Comparison of ENCODE assay signal across 19 cellular contexts in genomic region chr6:139778113-139778512, GRCh38.
A peak's percentile ranks its signal among the peaks of the same experiment; 100 is the strongest.
DNase-seq lines count a peak whose midpoint lies in the region; ATAC-seq and TF ChIP-seq lines count a peak whose summit lies in the region.
"Had no signal": no experiment of that assay in that cellular context is flagged by ENCODE, and none has a peak within 500 bp of the region (broad histone marks: within the 10 kb centered on the region; RNA-seq: fewer than 3 reads in every experiment).

No MANE protein-coding gene starts in this region.

- H3K4me3 ChIP-seq in heart left ventricle: no peak overlapping the region
- no peak overlapping the region for H3K4me3 ChIP-seq in esophagus muscularis mucosa
- no peak overlapping the region for H3K4me3 ChIP-seq in neural cell (ENCODE audit: low read length)
- H3K4me3 ChIP-seq: body of pancreas, gastrocnemius medialis, PC-9, prostate gland, SK-N-MC, tibial artery had no signal

- TF ChIP-seq RAD21 in neural cell (conservative IDR thresholded peaks at IDR 0.05): no peak

- intact Hi-C loops in heart left ventricle (cut with DNase I) (no loop called here), cardiac septum (cut with DNase I) (loop anchor here (5.0 kb wide), 1 partner anchor 406 kb away; the partner anchor contains the start of gene CITED2), esophagus muscularis mucosa (cut with DNase I) (no loop called here)

- no peak for TF ChIP-seq POLR2A in heart left ventricle (IDR thresholded peaks at IDR 0.05)
- TF ChIP-seq POLR2A in esophagus muscularis mucosa (IDR thresholded peaks at IDR 0.05; ENCODE audit: low read depth): no peak

- no peak for DNase-seq in heart left ventricle
- no peak for DNase-seq in cardiac septum (ENCODE audit: low spot score)
- no peak for DNase-seq in esophagus muscularis mucosa (ENCODE audit: extremely low spot score)
- no peak for DNase-seq in Kasumi-1 (lab: John Stamatoyannopoulos, UW)
- no peak for DNase-seq in NOMO-1 treated with DMSO at 0.1 percent for 48 hours (lab: John Stamatoyannopoulos, UW; ENCODE audit: unreplicated experiment)
- no peak for DNase-seq in GM19238 (ENCODE audit: insufficient read length, low spot score)
- DNase-seq: activated CD8-positive, alpha-beta memory T cell treated with anti-CD3 and anti-CD28 coated beads for 24 hours; NCI-H187; NCI-H526; PC-9; T-helper 9 cell; tibial artery had no signal

- no peak for TF ChIP-seq EP300 in esophagus muscularis mucosa (IDR thresholded peaks at IDR 0.05)
- no peak for TF ChIP-seq EP300 in neural cell (conservative IDR thresholded peaks at IDR 0.05; ENCODE audit: poor library complexity, severe bottlenecking)

- H3K36me3 ChIP-seq in heart left ventricle: no peaks in the 10 kb centered on the region
- no peaks in the 10 kb centered on the region for H3K36me3 ChIP-seq in esophagus muscularis mucosa
- no peaks in the 10 kb centered on the region for H3K36me3 ChIP-seq in neural cell (ENCODE audit: insufficient read depth, low read length)
- H3K36me3 ChIP-seq: gastrocnemius medialis, prostate gland, tibial artery had no signal

- TF ChIP-seq CTCF in heart left ventricle (IDR thresholded peaks at IDR 0.05): no peak
- no peak for TF ChIP-seq CTCF in esophagus muscularis mucosa (IDR thresholded peaks at IDR 0.05)
- TF ChIP-seq CTCF in neural cell (IDR thresholded peaks at IDR 0.05; ENCODE audit: poor library complexity, severe bottlenecking): no peak

- no peaks in the 10 kb centered on the region for H4K20me1 ChIP-seq in neural cell (ENCODE audit: insufficient read depth)

- WGBS in heart left ventricle, 4 donors: 72 to 75% (median 73%) methylated on average over 4 of the region's 4 CpGs
- 48% methylated on average over 4 of the region's 4 CpGs for WGBS in esophagus muscularis mucosa

- no peaks in the 10 kb centered on the region for H3K9me3 ChIP-seq in heart left ventricle
- no peaks in the 10 kb centered on the region for H3K9me3 ChIP-seq in esophagus muscularis mucosa
- H3K9me3 ChIP-seq in neural cell (ENCODE audit: low read length): no peaks in the 10 kb centered on the region
- H3K9me3 ChIP-seq: body of pancreas, gastrocnemius medialis, prostate gland, tibial artery had no signal

- ATAC-seq in heart left ventricle (peak in 1 of 4 donors; percentile 54), GM21526 (IDR thresholded peaks at IDR 0.05; ENCODE audit: low FRiP score, unreplicated experiment) (no peak)
- ATAC-seq: left lobe of liver had no signal

- peak overlapping the region; percentile 52 for H3K9ac ChIP-seq in neural cell (ENCODE audit: low read length)

- H3K4me1 ChIP-seq in heart left ventricle (peaks cover 0 to 18% (median 0%) of the 10 kb centered on the region in 12 donors), esophagus muscularis mucosa (peaks cover 15 to 46% (median 37%) of the 10 kb centered on the region in 4 donors)
- H3K4me1 ChIP-seq: prostate gland, tibial artery had no signal

- H3K4me2 ChIP-seq in neural cell (ENCODE audit: low read length): no peak overlapping the region
- H3K4me2 ChIP-seq: PC-9 had no signal

- H3K27ac ChIP-seq in heart left ventricle (peak overlapping the region in 8 of 12 donors; percentile 22 to 73 (median 61)), esophagus muscularis mucosa (replicated peaks in 1 of 4) (peak overlapping the region; percentile 52 to 64 (median 56)), neural cell (ENCODE audit: low read length) (peak overlapping the region; percentile 50)
- H3K27ac ChIP-seq: body of pancreas, PC-9, prostate gland, SK-N-MC, tibial artery had no signal

- H3K27me3 ChIP-seq in heart left ventricle: no peaks in the 10 kb centered on the region
- H3K27me3 ChIP-seq in esophagus muscularis mucosa: no peaks in the 10 kb centered on the region
- H3K27me3 ChIP-seq in neural cell (ENCODE audit: insufficient read depth, low read depth, low read length): no peaks in the 10 kb centered on the region
- H3K27me3 ChIP-seq: body of pancreas, gastrocnemius medialis, tibial artery had no signal

- peak overlapping the region; percentile 72 for H2AFZ ChIP-seq in neural cell (ENCODE audit: low read depth, low read length)
- H2AFZ ChIP-seq: PC-9 had no signal

- H3K9me2 ChIP-seq in neural cell (ENCODE audit: insufficient read depth, low read length): no peaks in the 10 kb centered on the region

- H3K79me2 ChIP-seq in neural cell (replicated peaks; ENCODE audit: insufficient read depth, low read length): no peaks in the 10 kb centered on the region

- no peaks in the 10 kb centered on the region for H3F3A ChIP-seq in neural cell (ENCODE audit: insufficient read depth, low read length, poor library complexity, severe bottlenecking)

TF ChIP-seq in neural cell, 6 proteins besides CTCF, POLR2A, EP300 and RAD21:
- TF ChIP-seq REST (IDR thresholded peaks at IDR 0.05; ENCODE audit: borderline replicate concordance) (peak; percentile 22), POLR2AphosphoS5 (IDR thresholded peaks at IDR 0.05) (no peak)
TF ChIP-seq in neural cell: peak in this region for 1.
